ENCODE assay signal across 8 cellular contexts in the genomic region with DNA sequence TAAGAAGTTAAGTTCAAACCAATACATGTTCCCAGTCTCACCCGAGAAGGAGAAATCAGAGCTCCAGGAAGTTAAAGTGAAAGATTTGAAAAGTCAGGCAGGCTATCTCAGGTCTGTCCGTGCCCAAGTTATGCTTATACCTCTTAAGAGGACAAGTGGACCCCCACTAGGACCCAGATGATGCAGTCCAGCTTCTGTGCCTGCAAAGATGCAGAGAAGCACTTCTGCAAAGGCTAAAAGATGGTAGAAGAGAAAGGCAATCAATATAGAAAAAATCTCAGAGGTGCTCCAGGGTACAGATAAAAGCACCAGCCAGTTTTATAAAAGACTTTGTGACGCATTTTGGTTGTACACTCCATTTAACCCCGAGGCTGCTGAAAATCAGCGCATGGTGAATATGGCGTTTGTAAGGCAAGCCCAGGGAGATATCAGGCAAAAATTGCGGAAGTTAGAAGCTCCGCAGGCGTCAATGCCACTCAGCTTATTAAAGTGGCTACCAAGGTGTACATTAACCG. TPM values are rescaled to one million over a fixed set of nuclear protein-coding genes. Genes with fewer than 3 reads are reported as not detected.
DNase-seq lines count a peak whose midpoint lies in the region; ATAC-seq, FAIRE-seq and TF ChIP-seq lines count a peak whose summit lies in the region.

No MANE protein-coding gene starts in this region.

- H3K4me1 ChIP-seq in left lung (peaks cover 0 to 19% of the 10 kb centered on the region in 2 donors), tibial artery (peaks cover 0 to 18% (median 6%) of the 10 kb centered on the region in 4 donors)

- H3K27ac ChIP-seq in left lung (no peak overlapping the region), tibial artery (peak overlapping the region; percentile 13 to 26)

- intact Hi-C loops in left lung (cut with DNase I): no loop called here
- intact Hi-C loops in tibial artery (cut with DNase I; ENCODE audit: low total_unique reads): no loop called here

- DNase-seq in bronchial epithelial cell (ENCODE audit: low read depth) (peak; percentile 7), left lung (peak in 1 of 2 donors; percentile 34), tibial artery (no peak), SKM-1 (lab: John Stamatoyannopoulos, UW; ENCODE audit: unreplicated experiment) (no peak), omental fat pad (ENCODE audit: low spot score) (no peak)
- no peak for DNase-seq in stimulated activated CD4-positive, alpha-beta T cell treated with anti-CD3 and anti-CD28 coated beads, Interleukin-4, amount 100 ng/mL, for 1 hour

- H3K27me3 ChIP-seq in bronchial epithelial cell (ENCODE audit: control insufficient read depth, insufficient read depth, low read length): no peaks in the 10 kb centered on the region
- H3K27me3 ChIP-seq in left lung: no peaks in the 10 kb centered on the region
- no peaks in the 10 kb centered on the region for H3K27me3 ChIP-seq in tibial artery

- ATAC-seq in HG03066 (IDR thresholded peaks at IDR 0.05; ENCODE audit: low read depth, unreplicated experiment) (peak; percentile 49), left lung (peak; percentile 44), omental fat pad (ENCODE audit: low FRiP score) (no peak)

- FAIRE-seq in bronchial epithelial cell (lab: Jason Lieb, UNC): no peak

- peak overlapping the region; percentile 75; the same call in 1 of the 2 replicates for H3K4me3 ChIP-seq in GM08714 (ENCODE audit: low read length)
- H3K4me3 ChIP-seq in bronchial epithelial cell (ENCODE audit: low read depth, low read length): peak overlapping the region; percentile 2
- H3K4me3 ChIP-seq in left lung: peak overlapping the region; percentile 25
- peak overlapping the region; percentile 54 to 59 for H3K4me3 ChIP-seq in tibial artery

- H3K36me3 ChIP-seq in bronchial epithelial cell (ENCODE audit: control insufficient read depth, insufficient read depth, low read length) (no peaks in the 10 kb centered on the region), left lung (no peaks in the 10 kb centered on the region), tibial artery (no peaks in the 10 kb centered on the region)

- TF ChIP-seq CTCF in bronchial epithelial cell (IDR thresholded peaks at IDR 0.05; ENCODE audit: insufficient read depth, low read length, severe bottlenecking) (no peak), left lung (IDR thresholded peaks at IDR 0.05) (no peak), tibial artery (IDR thresholded peaks at IDR 0.05) (no peak), omental fat pad (IDR thresholded peaks at IDR 0.05) (no peak)

- no peaks in the 10 kb centered on the region for H3K9me3 ChIP-seq in left lung
- no peaks in the 10 kb centered on the region for H3K9me3 ChIP-seq in tibial artery

RNA-seq across cellular contexts. Expression of a gene that starts 9.9 kb away (rescaled TPM):
- total RNA-seq in bronchial epithelial cell (not detected in 2 replicates), left lung (under 1 TPM in 1 of 2 donors, not detected in 1; 0.20 TPM), omental fat pad (1 to 10 TPM in 2 of 4 donors, under 1 TPM in 2; 0.19 to 1.9 (median 1.1) TPM)

RNA-seq across cellular contexts. Expression of a gene that starts 29.1 kb away (rescaled TPM):
- total RNA-seq in bronchial epithelial cell (0.13 and 0.53 TPM in 2 replicates), left lung (1 to 10 TPM; 6.6 to 7.9 TPM), omental fat pad (10 to 100 TPM in 3 of 4 donors, 1 to 10 TPM in 1; 4.6 to 59.1 (median 31.4) TPM)

Comparison
In these comparisons a context has a peak if more than half of its experiments do, and no peak if none do; other contexts are left out.
1. H3K4me3 ChIP-seq: peak in every context shown above with its lines; median percentile 75 in GM08714; 56 in tibial artery; 25 in left lung; 2 in bronchial epithelial cell.
2. H3K27ac ChIP-seq: peak in tibial artery (2 of 2); none in left lung (0 of 2).